20 cellular contexts compared by ENCODE assay signal in genomic region chr6:24324617-24325016, GRCh38. TPM values are rescaled to one million over a fixed set of nuclear protein-coding genes. Genes with fewer than 3 reads are reported as not detected.
A peak's percentile ranks its signal among the peaks of the same experiment; 100 is the strongest.
DNase-seq lines count a peak whose midpoint lies in the region; ATAC-seq, FAIRE-seq and TF ChIP-seq lines count a peak whose summit lies in the region.
"Had no signal": no experiment of that assay in that cellular context is flagged by ENCODE, and none has a peak within 500 bp of the region (broad histone marks: within the 10 kb centered on the region; RNA-seq: fewer than 3 reads in every experiment).

No MANE protein-coding gene starts in this region.

- no peak overlapping the region for H3K56ac ChIP-seq in mesendoderm (ENCODE audit: low read length)

- no peaks in the 10 kb centered on the region for H3F3A ChIP-seq in GM23338 (replicated peaks; ENCODE audit: low read depth)

- H3K9ac ChIP-seq in astrocyte (ENCODE audit: low read length), result peak overlapping the region; percentile 62
- no peak overlapping the region for H3K9ac ChIP-seq in mesendoderm (ENCODE audit: low read length)

- no peak overlapping the region for H4K5ac ChIP-seq in mesendoderm (ENCODE audit: low read length)

- WGBS in mesendoderm (ENCODE audit: extremely low coverage, insufficient coverage, low lambda C conversion rate), result no CpG with 5 or more reads among the region's 1 CpG

- TF ChIP-seq CTCF in GM23338 (conservative IDR thresholded peaks at IDR 0.05; ENCODE audit: low read depth in 2 of 2) (no peak), astrocyte (IDR thresholded peaks at IDR 0.05; ENCODE audit: insufficient read depth, low read depth, low read length) (no peak), progenitor cell of endocrine pancreas (IDR thresholded peaks at IDR 0.05; ENCODE audit: unreplicated experiment) (no peak), left lung (IDR thresholded peaks at IDR 0.05) (no peak)

- peaks cover 45% of the 10 kb centered on the region for H3K27me3 ChIP-seq in GM23338 (ENCODE audit: insufficient read depth)
- H3K27me3 ChIP-seq in astrocyte (ENCODE audit: insufficient read depth, low read length), result no peaks in the 10 kb centered on the region
- H3K27me3 ChIP-seq in mesendoderm (ENCODE audit: insufficient read depth, low read length, poor library complexity), result no peaks in the 10 kb centered on the region
- H3K27me3 ChIP-seq in left lung, result no peaks in the 10 kb centered on the region

- no peak overlapping the region for H3K4me3 ChIP-seq in GM23338
- no peak overlapping the region for H3K4me3 ChIP-seq in astrocyte (ENCODE audit: insufficient read depth, low read depth, low read length)
- H3K4me3 ChIP-seq in mesendoderm (ENCODE audit: low read length), result no peak overlapping the region
- no peak overlapping the region for H3K4me3 ChIP-seq in left lung

- H3K27ac Mint-ChIP-seq in GM23338, result no peak overlapping the region
- H3K27ac Mint-ChIP-seq in astrocyte (ENCODE audit: unreplicated experiment), result peak overlapping the region; percentile 88
- H3K27ac Mint-ChIP-seq in progenitor cell of endocrine pancreas, result peak overlapping the region; percentile 92
- H3K27ac Mint-ChIP-seq: CD14-positive monocyte; CD8-positive, alpha-beta memory T cell; HFFc6 had no signal

- H3K27ac ChIP-seq in GM23338 (ENCODE audit: low read depth) (no peak overlapping the region), astrocyte (ENCODE audit: low read depth, low read length) (peak overlapping the region; percentile 85), mesendoderm (ENCODE audit: low read depth, low read length) (peak overlapping the region; percentile 44), left lung (no peak overlapping the region)
- H3K27ac ChIP-seq: HL-60 had no signal

- no peak overlapping the region for H2BK5ac ChIP-seq in mesendoderm (ENCODE audit: low read length)

- H3K79me1 ChIP-seq in mesendoderm (ENCODE audit: low read length), result no peaks in the 10 kb centered on the region

- no peaks in the 10 kb centered on the region for H3K36me3 Mint-ChIP-seq in GM23338 (ENCODE audit: low read depth)
- no peaks in the 10 kb centered on the region for H3K36me3 Mint-ChIP-seq in astrocyte (ENCODE audit: low read depth, unreplicated experiment)
- H3K36me3 Mint-ChIP-seq in progenitor cell of endocrine pancreas (ENCODE audit: insufficient read depth), result peaks cover 4% of the 10 kb centered on the region
- H3K36me3 Mint-ChIP-seq: CD14-positive monocyte; CD8-positive, alpha-beta memory T cell had no signal

- H2AFZ ChIP-seq in GM23338, result no peak overlapping the region
- no peak overlapping the region for H2AFZ ChIP-seq in astrocyte (ENCODE audit: low read depth, low read length)

- intact Hi-C loops in left lung (cut with DNase I), result no loop called here

- no peak overlapping the region for H3K4me3 Mint-ChIP-seq in GM23338
- H3K4me3 Mint-ChIP-seq in astrocyte (ENCODE audit: unreplicated experiment), result no peak overlapping the region
- no peak overlapping the region for H3K4me3 Mint-ChIP-seq in progenitor cell of endocrine pancreas (ENCODE audit: low read depth)
- H3K4me3 Mint-ChIP-seq: CD14-positive monocyte; CD8-positive, alpha-beta memory T cell; HFFc6 had no signal

- no peak for DNase-seq in GM23338 (ENCODE audit: low spot score)
- DNase-seq in astrocyte (ENCODE audit: low read depth), result no peak
- DNase-seq in mesendoderm, result no peak
- DNase-seq in progenitor cell of endocrine pancreas (ENCODE audit: low spot score, unreplicated experiment), result no peak
- DNase-seq in left lung, result no peak
- no peak for DNase-seq in NCI-H146 treated with DMSO at 0.1 percent for 48 hours (lab: John Stamatoyannopoulos, UW; ENCODE audit: unreplicated experiment)
- DNase-seq in retina, result no peak
- DNase-seq: CD8-positive, alpha-beta memory T cell; DMS79 treated with DMSO at 0.1 percent for 48 hours; HCEC 1CT; HFFc6; IMR-90; KBM-7 had no signal

- H3K4me1 Mint-ChIP-seq in GM23338 (peaks cover 30% of the 10 kb centered on the region), astrocyte (ENCODE audit: low read depth, unreplicated experiment) (peaks cover 41% of the 10 kb centered on the region), progenitor cell of endocrine pancreas (ENCODE audit: low read depth) (peaks cover 39% of the 10 kb centered on the region)
- H3K4me1 Mint-ChIP-seq: CD14-positive monocyte; CD8-positive, alpha-beta memory T cell had no signal

- H3K9me3 Mint-ChIP-seq in GM23338, result no peaks in the 10 kb centered on the region
- no peaks in the 10 kb centered on the region for H3K9me3 Mint-ChIP-seq in astrocyte (ENCODE audit: unreplicated experiment)
- peaks cover 4% of the 10 kb centered on the region for H3K9me3 Mint-ChIP-seq in progenitor cell of endocrine pancreas (ENCODE audit: low read depth)

- peaks cover 17% of the 10 kb centered on the region for H3K4me1 ChIP-seq in GM23338 (ENCODE audit: insufficient read depth)
- H3K4me1 ChIP-seq in astrocyte (ENCODE audit: insufficient read depth, low read length), result peaks cover 33% of the 10 kb centered on the region
- H3K4me1 ChIP-seq in mesendoderm (ENCODE audit: control insufficient read depth, low read depth, low read length), result no peaks in the 10 kb centered on the region
- no peaks in the 10 kb centered on the region for H3K4me1 ChIP-seq in left lung

- no peaks in the 10 kb centered on the region for H4K20me1 ChIP-seq in GM23338 (replicated peaks; ENCODE audit: insufficient read depth)
- no peaks in the 10 kb centered on the region for H4K20me1 ChIP-seq in astrocyte (ENCODE audit: insufficient read depth, low read length)

- H3K27me3 Mint-ChIP-seq in GM23338 (ENCODE audit: insufficient read depth, low read depth, poor library complexity) (peaks cover 16% of the 10 kb centered on the region), astrocyte (ENCODE audit: low read depth, unreplicated experiment) (no peaks in the 10 kb centered on the region), progenitor cell of endocrine pancreas (no peaks in the 10 kb centered on the region)

- H2BK120ac ChIP-seq in mesendoderm (ENCODE audit: low read depth, low read length), result no peak overlapping the region

- H4K8ac ChIP-seq in mesendoderm (ENCODE audit: low read depth, low read length), result no peak overlapping the region

- H3K79me2 ChIP-seq in GM23338 (replicated peaks; ENCODE audit: insufficient read depth) (no peaks in the 10 kb centered on the region), astrocyte (ENCODE audit: insufficient read depth, low read length) (no peaks in the 10 kb centered on the region), mesendoderm (ENCODE audit: control insufficient read depth, insufficient read depth, low read length) (no peaks in the 10 kb centered on the region)

- H3K9me2 ChIP-seq in GM23338 (ENCODE audit: insufficient read depth), result no peaks in the 10 kb centered on the region

- ATAC-seq in GM23338 (no peak), left lung (no peak), esophagus mucosa (no peak)

- H3K9me3 ChIP-seq in astrocyte (ENCODE audit: insufficient read depth, low read depth, low read length) (no peaks in the 10 kb centered on the region), left lung (no peaks in the 10 kb centered on the region)

- no peak overlapping the region for H2AK5ac ChIP-seq in mesendoderm (ENCODE audit: low read length)

- no peak overlapping the region for H3K4ac ChIP-seq in mesendoderm (ENCODE audit: low read depth, low read length)

- no peaks in the 10 kb centered on the region for H3K36me3 ChIP-seq in GM23338 (ENCODE audit: insufficient read depth)
- no peaks in the 10 kb centered on the region for H3K36me3 ChIP-seq in astrocyte (ENCODE audit: insufficient read depth, low read length)
- H3K36me3 ChIP-seq in mesendoderm (ENCODE audit: control insufficient read depth, insufficient read depth, low read length), result no peaks in the 10 kb centered on the region
- no peaks in the 10 kb centered on the region for H3K36me3 ChIP-seq in left lung

- no peak for FAIRE-seq in astrocyte (lab: Jason Lieb, UNC)
- FAIRE-seq: G401.6, GM12891, GM19239 had no signal

- no peak overlapping the region for H3K23ac ChIP-seq in mesendoderm (ENCODE audit: low read length)

- H3K4me2 ChIP-seq in GM23338, result 0 out of 2 replicates have a peak overlapping the region, but pooled peaks have one; percentile 28
- peak overlapping the region; percentile 58 for H3K4me2 ChIP-seq in astrocyte (ENCODE audit: low read length)
- no peak overlapping the region for H3K4me2 ChIP-seq in mesendoderm (ENCODE audit: low read length)

- H2BK15ac ChIP-seq in mesendoderm (replicated peaks; ENCODE audit: low read depth), result no peak overlapping the region

- no peak overlapping the region for H3K18ac ChIP-seq in mesendoderm (ENCODE audit: low read length)

RNA-seq across cellular contexts. Expression of gene DCDC2, which starts 33.2 kb away (rescaled TPM):
- 0.50 and 0.59 TPM in 2 replicates for total RNA-seq in GM23338 (2014; rRNA removed; shearing (Covaris generic))
- 0.12 and 0.79 TPM in 2 replicates for polyA plus RNA-seq in GM23338 (2016; fragmentation: Nextera tagmentation; extraction: Ambion mirVana)
- 3.2 and 4.5 TPM in 2 replicates for total RNA-seq in astrocyte
- polyA plus RNA-seq in mesendoderm (2013, experiment 1 of 2), result 0.11 TPM
- 0.08 TPM for polyA plus RNA-seq in mesendoderm (2013, experiment 2 of 2)
- 22.2 and 28.2 TPM in 2 replicates for total RNA-seq in progenitor cell of endocrine pancreas
- total RNA-seq in left lung, result 1 to 10 TPM; 8.4 to 9.6 TPM
- not detected for total RNA-seq in esophagus mucosa
- total RNA-seq: CD8-positive, alpha-beta memory T cell; HFFc6; IMR-90 had no signal
- polyA plus RNA-seq: BJ; CD14-positive monocyte; CD8-positive, alpha-beta memory T cell; IMR-90 had no signal

Comparison
In these comparisons a context has a peak if more than half of its experiments do, and no peak if none do; other contexts are left out.
1. H3K27ac ChIP-seq: peak in astrocyte (single experiment) and mesendoderm (single experiment); none in GM23338 (single experiment) and left lung (0 of 2).